ENCODE assay signal across 10 cellular contexts in genomic region chr12:217029-217428, GRCh38. TPM values are rescaled to one million over a fixed set of nuclear protein-coding genes. Genes with fewer than 3 reads are reported as not detected.
"Had no signal": no experiment of that assay in that cellular context is flagged by ENCODE, and none has a peak within 500 bp of the region (broad histone marks: within the 10 kb centered on the region; RNA-seq: fewer than 3 reads in every experiment).

No MANE protein-coding gene starts in this region.

RNA-seq across cellular contexts. Expression of gene SLC6A12, which starts 3.1 kb away (rescaled TPM):
- total RNA-seq: activated B cell treated with CpG ODN at 0.5 μM for 24 hours; activated CD4-positive, alpha-beta T cell treated with anti-CD3 and anti-CD28 coated beads, Interleukin-2, amount 10 ng/mL, durations not matched to agents 24 days and 14 days; activated CD8-positive, alpha-beta T cell treated with anti-CD3 and anti-CD28 coated beads for 36 hours; activated naive CD4-positive, alpha-beta T cell treated with anti-CD3 and anti-CD28 coated beads, Interleukin-2, amount 50 U/mL, for 72 hours; activated naive CD8-positive, alpha-beta T cell treated with anti-CD3 and anti-CD28 coated beads for 36 hours; activated T-helper 1 cell treated with anti-CD3 and anti-CD28 coated beads, Interleukin-12 subunit alpha, Interleukin-12 subunit beta, Interleukin-2, Interleukin-4 antibody, amounts not matched to agents 30 ng/mL and 10 ng/mL and 1 ng/mL, durations not matched to agents 14 hours and 24 hours and 36 hours; activated T-helper 17 cell treated with anti-CD3 and anti-CD28 coated beads, Interleukin-2, amount 50 U/mL, for 72 hours had no signal

RNA-seq across cellular contexts. Expression of gene SLC6A13, which starts 45.6 kb away (rescaled TPM):
- total RNA-seq: activated CD4-positive, alpha-beta T cell treated with anti-CD3 and anti-CD28 coated beads, Interleukin-2, amount 10 ng/mL, durations not matched to agents 24 days and 14 days; activated CD8-positive, alpha-beta T cell treated with anti-CD3 and anti-CD28 coated beads for 36 hours; activated naive CD4-positive, alpha-beta T cell treated with anti-CD3 and anti-CD28 coated beads for 36 hours; activated naive CD4-positive, alpha-beta T cell treated with anti-CD3 and anti-CD28 coated beads, Interleukin-2, amount 50 U/mL, for 72 hours; body of pancreas had no signal
- polyA plus RNA-seq: aorta had no signal
